Comparison of ENCODE assay signal across 14 cellular contexts in the genomic region with DNA sequence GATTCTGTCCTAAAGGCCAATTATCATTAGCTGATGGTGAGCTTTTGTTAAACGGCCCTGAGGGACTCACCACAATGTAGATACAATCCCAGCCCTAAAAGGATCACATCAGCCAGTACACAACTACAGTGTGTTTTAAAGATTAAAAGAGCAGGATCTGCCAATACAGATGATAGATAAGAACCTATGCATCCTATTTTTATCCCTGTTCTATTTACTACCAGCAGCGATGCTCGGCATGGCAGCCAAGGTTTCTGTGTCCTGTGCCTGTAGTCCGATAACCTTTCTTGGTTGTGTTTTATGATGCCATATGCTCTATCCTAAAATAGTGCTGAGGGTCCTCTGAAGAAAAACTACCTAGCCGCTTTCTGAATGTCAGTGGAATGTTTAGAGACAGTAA.
DNase-seq lines count a peak whose midpoint lies in the region; ATAC-seq, FAIRE-seq and TF ChIP-seq lines count a peak whose summit lies in the region.
"Had no signal": no experiment of that assay in that cellular context is flagged by ENCODE, and none has a peak within 500 bp of the region (broad histone marks: within the 10 kb centered on the region; RNA-seq: fewer than 3 reads in every experiment).

No MANE protein-coding gene starts in this region.

- no peak for FAIRE-seq in small intestine (lab: Jason Lieb, UNC)

- TF ChIP-seq CTCF in heart left ventricle (IDR thresholded peaks at IDR 0.05) = no peak

- ATAC-seq in heart left ventricle (peak; percentile 67 to 78 (median 72)), GM21529 (IDR thresholded peaks at IDR 0.05; ENCODE audit: unreplicated experiment) (no peak)

- H3K9me3 ChIP-seq in heart left ventricle = no peaks in the 10 kb centered on the region
- no peaks in the 10 kb centered on the region for H3K9me3 ChIP-seq in small intestine (ENCODE audit: control insufficient read depth, low read depth)
- H3K9me3 ChIP-seq in HAP-1 = no peaks in the 10 kb centered on the region
- H3K9me3 ChIP-seq: BLaER1, SJCRH30 had no signal

- H3K4me3 ChIP-seq in heart left ventricle = no peak overlapping the region
- H3K4me3 ChIP-seq in small intestine (ENCODE audit: low read depth in 1 of 2, low read length in 2 of 2) = no peak overlapping the region
- no peak overlapping the region for H3K4me3 ChIP-seq in HAP-1
- H3K4me3 ChIP-seq: BLaER1, SJCRH30 had no signal

- in situ Hi-C loops in HAP-1 (cut with MboI; ENCODE audit: low sequenced_read_pairs) = no loop called here

- 41 to 61% (median 48%) methylated on average over 5 of the region's 5 CpGs for whole genome bisulfite sequencing in heart left ventricle, 4 donors
- WGBS in small intestine, 3 donors = 80 to 90% (median 87%) methylated on average over 5 of the region's 5 CpGs

- H3K36me3 ChIP-seq in heart left ventricle = no peaks in the 10 kb centered on the region
- H3K36me3 ChIP-seq in small intestine (ENCODE audit: control insufficient read depth in 2 of 2, insufficient read depth in 2 of 2, low read length in 2 of 2) = no peaks in the 10 kb centered on the region
- H3K36me3 ChIP-seq in HAP-1 (replicated peaks) = no peaks in the 10 kb centered on the region
- H3K36me3 ChIP-seq: BLaER1, SJCRH30 had no signal

- intact Hi-C loops in heart left ventricle (cut with DNase I) = loop anchor here in 2 of 10 donors (5.0 kb wide), 2 partner anchors 94 to 99 kb away; no protein-coding TSS in a partner anchor

- H3K27me3 ChIP-seq in heart left ventricle = no peaks in the 10 kb centered on the region
- H3K27me3 ChIP-seq in small intestine (ENCODE audit: control insufficient read depth in 2 of 2, insufficient read depth in 2 of 2, low read length in 2 of 2) = no peaks in the 10 kb centered on the region
- H3K27me3 ChIP-seq in HAP-1 (ENCODE audit: low read depth) = no peaks in the 10 kb centered on the region
- H3K27me3 ChIP-seq: BLaER1, SJCRH30 had no signal

- no peak for TF ChIP-seq POLR2A in heart left ventricle (IDR thresholded peaks at IDR 0.05)

- DNase-seq in NCI-H1417 treated with DMSO at 0.1 percent for 48 hours (lab: John Stamatoyannopoulos, UW) (peak; percentile 55), NCI-H1417 (lab: John Stamatoyannopoulos, UW) (no peak), NCI-H1092 (lab: John Stamatoyannopoulos, UW) (peak; percentile 12), NCI-H748 treated with DMSO at 0.1 percent for 48 hours (lab: John Stamatoyannopoulos, UW) (peak; percentile 96), heart left ventricle (no peak), small intestine (no peak), HAP-1 (ENCODE audit: low spot score in 2 of 2) (no peak)
- DNase-seq: CD8-positive, alpha-beta memory T cell; MV-4-11; NCI-H187 treated with DMSO at 0.1 percent for 48 hours; SJCRH30 had no signal

- H3K4me1 ChIP-seq in heart left ventricle (peaks cover 0 to 34% (median 12%) of the 10 kb centered on the region in 12 donors), small intestine (ENCODE audit: control insufficient read depth in 2 of 2, insufficient read depth in 1 of 2, low read depth in 1 of 2, low read length in 1 of 2) (no peaks in the 10 kb centered on the region), HAP-1 (no peaks in the 10 kb centered on the region)
- H3K4me1 ChIP-seq: BLaER1, SJCRH30 had no signal

- H3K27ac ChIP-seq in heart left ventricle (peak overlapping the region in 11 of 12 donors; percentile 33 to 75 (median 64)), small intestine (ENCODE audit: low read depth in 1 of 2, low read length in 1 of 2) (no peak overlapping the region)
- H3K27ac ChIP-seq: 22Rv1, BLaER1, SJCRH30 had no signal

Comparison
In these comparisons a context has a peak if more than half of its experiments do, and no peak if none do; other contexts are left out.
1. DNase-seq: peak in NCI-H1417 treated with DMSO at 0.1 percent for 48 hours (single experiment), NCI-H1092 (single experiment) and NCI-H748 treated with DMSO at 0.1 percent for 48 hours (single experiment); none in NCI-H1417 (0 of 3), heart left ventricle (0 of 5), small intestine (single experiment) and HAP-1 (0 of 2).
2. H3K27ac ChIP-seq: peak in heart left ventricle (11 of 12); none in small intestine (0 of 2).